In genomic region chr14:36057452-36058142, GRCh38 we compare ENCODE assay signal across 1 cellular context.
A peak's percentile ranks its signal among the peaks of the same experiment; 100 is the strongest.
TF ChIP-seq lines count a peak whose summit lies in the region.

No MANE protein-coding gene starts in this region.

TF ChIP-seq in HEK293, 187 proteins besides CTCF, POLR2A, EP300 and RAD21 (continued from another document and continues in another):
- TF ChIP-seq, protein P1, sequence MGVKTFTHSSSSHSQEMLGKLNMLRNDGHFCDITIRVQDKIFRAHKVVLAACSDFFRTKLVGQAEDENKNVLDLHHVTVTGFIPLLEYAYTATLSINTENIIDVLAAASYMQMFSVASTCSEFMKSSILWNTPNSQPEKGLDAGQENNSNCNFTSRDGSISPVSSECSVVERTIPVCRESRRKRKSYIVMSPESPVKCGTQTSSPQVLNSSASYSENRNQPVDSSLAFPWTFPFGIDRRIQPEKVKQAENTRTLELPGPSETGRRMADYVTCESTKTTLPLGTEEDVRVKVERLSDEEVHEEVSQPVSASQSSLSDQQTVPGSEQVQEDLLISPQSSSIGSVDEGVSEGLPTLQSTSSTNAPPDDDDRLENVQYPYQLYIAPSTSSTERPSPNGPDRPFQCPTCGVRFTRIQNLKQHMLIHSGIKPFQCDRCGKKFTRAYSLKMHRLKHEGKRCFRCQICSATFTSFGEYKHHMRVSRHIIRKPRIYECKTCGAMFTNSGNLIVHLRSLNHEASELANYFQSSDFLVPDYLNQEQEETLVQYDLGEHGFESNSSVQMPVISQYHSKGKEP (tag by site-specific recombination; IDR thresholded peaks at IDR 0.05) = peak; percentile 44; the same call in 1 of the 2 replicates
- peak; percentile 81 for TF ChIP-seq ZNF24 (tag by site-specific recombination; IDR thresholded peaks at IDR 0.05)
- TF ChIP-seq SP3 (tag by site-specific recombination; IDR thresholded peaks at IDR 0.05) = no peak
- TF ChIP-seq ZNF311 (tag by site-specific recombination; IDR thresholded peaks at IDR 0.05; ENCODE audit: borderline replicate concordance) = no peak
- TF ChIP-seq, protein P2, sequence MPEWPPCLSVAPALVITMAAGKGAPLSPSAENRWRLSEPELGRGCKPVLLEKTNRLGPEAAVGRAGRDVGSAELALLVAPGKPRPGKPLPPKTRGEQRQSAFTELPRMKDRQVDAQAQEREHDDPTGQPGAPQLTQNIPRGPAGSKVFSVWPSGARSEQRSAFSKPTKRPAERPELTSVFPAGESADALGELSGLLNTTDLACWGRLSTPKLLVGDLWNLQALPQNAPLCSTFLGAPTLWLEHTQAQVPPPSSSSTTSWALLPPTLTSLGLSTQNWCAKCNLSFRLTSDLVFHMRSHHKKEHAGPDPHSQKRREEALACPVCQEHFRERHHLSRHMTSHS (tag by site-specific recombination; IDR thresholded peaks at IDR 0.05) = no peak
- TF ChIP-seq, protein P3, sequence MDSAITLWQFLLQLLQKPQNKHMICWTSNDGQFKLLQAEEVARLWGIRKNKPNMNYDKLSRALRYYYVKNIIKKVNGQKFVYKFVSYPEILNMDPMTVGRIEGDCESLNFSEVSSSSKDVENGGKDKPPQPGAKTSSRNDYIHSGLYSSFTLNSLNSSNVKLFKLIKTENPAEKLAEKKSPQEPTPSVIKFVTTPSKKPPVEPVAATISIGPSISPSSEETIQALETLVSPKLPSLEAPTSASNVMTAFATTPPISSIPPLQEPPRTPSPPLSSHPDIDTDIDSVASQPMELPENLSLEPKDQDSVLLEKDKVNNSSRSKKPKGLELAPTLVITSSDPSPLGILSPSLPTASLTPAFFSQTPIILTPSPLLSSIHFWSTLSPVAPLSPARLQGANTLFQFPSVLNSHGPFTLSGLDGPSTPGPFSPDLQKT (IDR thresholded peaks at IDR 0.05; ENCODE audit: borderline replicate concordance, low read depth, low read length) = no peak
- peak; percentile 45; the same call in 1 of the 2 replicates for TF ChIP-seq KLF8 (tag by site-specific recombination; IDR thresholded peaks at IDR 0.05)
- no peak for TF ChIP-seq ZNF558 (tag by site-specific recombination; IDR thresholded peaks at IDR 0.05)
- no peak for TF ChIP-seq ZNF354C (tag by site-specific recombination; IDR thresholded peaks at IDR 0.05; ENCODE audit: borderline replicate concordance, low read depth)
- no peak for TF ChIP-seq ZNF621 (tag by site-specific recombination; IDR thresholded peaks at IDR 0.05)
- TF ChIP-seq ZNF416 (tag by site-specific recombination; IDR thresholded peaks at IDR 0.05) = no peak
- no peak for TF ChIP-seq ZNF664 (tag by site-specific recombination; IDR thresholded peaks at IDR 0.05)
- no peak for TF ChIP-seq ZNF391 (tag by site-specific recombination; IDR thresholded peaks at IDR 0.05; ENCODE audit: borderline replicate concordance, low read depth)
- TF ChIP-seq ZSCAN16 (tag by site-specific recombination; IDR thresholded peaks at IDR 0.05) = no peak
- TF ChIP-seq ZNF394 (tag by site-specific recombination; IDR thresholded peaks at IDR 0.05; ENCODE audit: borderline replicate concordance) = no peak
- TF ChIP-seq ZFP41 (tag by site-specific recombination; IDR thresholded peaks at IDR 0.05; ENCODE audit: borderline replicate concordance) = no peak
- peak; percentile 50 for TF ChIP-seq ZEB2 (tag by site-specific recombination; IDR thresholded peaks at IDR 0.05)
- no peak for TF ChIP-seq ZNF10 (tag by site-specific recombination; IDR thresholded peaks at IDR 0.05)
- peak; percentile 46 for TF ChIP-seq FEZF1 (tag by site-specific recombination; IDR thresholded peaks at IDR 0.05)
- TF ChIP-seq ZBTB26 (tag by site-specific recombination; optimal IDR thresholded peaks at IDR 0.05) = no peak
- 0 out of 2 replicates have a peak, but pooled peaks have one; percentile 26 for TF ChIP-seq ZBTB8A (tag by site-specific recombination; IDR thresholded peaks at IDR 0.05)
- no peak for TF ChIP-seq ZNF670 (tag by site-specific recombination; IDR thresholded peaks at IDR 0.05; ENCODE audit: low read depth)
- no peak for TF ChIP-seq ZNF37A (tag by site-specific recombination; IDR thresholded peaks at IDR 0.05)
- no peak for TF ChIP-seq REPIN1 (tag by site-specific recombination; IDR thresholded peaks at IDR 0.05; ENCODE audit: low read depth)
- no peak for TF ChIP-seq ZNF2 (tag by site-specific recombination; IDR thresholded peaks at IDR 0.05)
- no peak for TF ChIP-seq ZNF48 (tag by site-specific recombination; IDR thresholded peaks at IDR 0.05)
- no peak for TF ChIP-seq TCF7L2 (IDR thresholded peaks at IDR 0.05; ENCODE audit: borderline replicate concordance, low read depth, low read length)
- no peak for TF ChIP-seq ZNF423 (tag by site-specific recombination; IDR thresholded peaks at IDR 0.05)
- no peak for TF ChIP-seq ZNF747 (tag by site-specific recombination; IDR thresholded peaks at IDR 0.05)
- TF ChIP-seq ZNF302 (tag by site-specific recombination; IDR thresholded peaks at IDR 0.05; ENCODE audit: low read depth) = no peak
- no peak for TF ChIP-seq ZNF544 (tag by site-specific recombination; IDR thresholded peaks at IDR 0.05)
- peak; percentile 60 for TF ChIP-seq ZBTB17 (tag by site-specific recombination; IDR thresholded peaks at IDR 0.05)
- no peak for TF ChIP-seq ZNF132 (tag by site-specific recombination; IDR thresholded peaks at IDR 0.05; ENCODE audit: borderline replicate concordance)
- TF ChIP-seq ZNF146 (tag by site-specific recombination; IDR thresholded peaks at IDR 0.05) = no peak
- 0 out of 2 replicates have a peak, but pooled peaks have one; percentile 19 for TF ChIP-seq ZNF366 (tag by site-specific recombination; conservative IDR thresholded peaks at IDR 0.05)
- peak; percentile 55; the same call in 1 of the 2 replicates for TF ChIP-seq ZIC2 (tag by site-specific recombination; IDR thresholded peaks at IDR 0.05)
- no peak for TF ChIP-seq ZNF362 (tag by site-specific recombination; IDR thresholded peaks at IDR 0.05)
- TF ChIP-seq ZBTB48 (tag by site-specific recombination; IDR thresholded peaks at IDR 0.05) = no peak
- 0 out of 2 replicates have a peak, but pooled peaks have one; percentile 48 for TF ChIP-seq IKZF3 (tag by site-specific recombination; IDR thresholded peaks at IDR 0.05)
- TF ChIP-seq HOXA7 (CRISPR knock-in tag; IDR thresholded peaks at IDR 0.05; ENCODE audit: borderline replicate concordance) = no peak
- no peak for TF ChIP-seq ZNF274 (IDR thresholded peaks at IDR 0.05; ENCODE audit: low read length)
- no peak for TF ChIP-seq ZNF274 (tag by site-specific recombination; IDR thresholded peaks at IDR 0.05; ENCODE audit: borderline replicate concordance)
- no peak for TF ChIP-seq ZNF112 (tag by site-specific recombination; IDR thresholded peaks at IDR 0.05)
- TF ChIP-seq ZNF19 (tag by site-specific recombination; IDR thresholded peaks at IDR 0.05; ENCODE audit: low read depth) = no peak
- TF ChIP-seq, protein P4, sequence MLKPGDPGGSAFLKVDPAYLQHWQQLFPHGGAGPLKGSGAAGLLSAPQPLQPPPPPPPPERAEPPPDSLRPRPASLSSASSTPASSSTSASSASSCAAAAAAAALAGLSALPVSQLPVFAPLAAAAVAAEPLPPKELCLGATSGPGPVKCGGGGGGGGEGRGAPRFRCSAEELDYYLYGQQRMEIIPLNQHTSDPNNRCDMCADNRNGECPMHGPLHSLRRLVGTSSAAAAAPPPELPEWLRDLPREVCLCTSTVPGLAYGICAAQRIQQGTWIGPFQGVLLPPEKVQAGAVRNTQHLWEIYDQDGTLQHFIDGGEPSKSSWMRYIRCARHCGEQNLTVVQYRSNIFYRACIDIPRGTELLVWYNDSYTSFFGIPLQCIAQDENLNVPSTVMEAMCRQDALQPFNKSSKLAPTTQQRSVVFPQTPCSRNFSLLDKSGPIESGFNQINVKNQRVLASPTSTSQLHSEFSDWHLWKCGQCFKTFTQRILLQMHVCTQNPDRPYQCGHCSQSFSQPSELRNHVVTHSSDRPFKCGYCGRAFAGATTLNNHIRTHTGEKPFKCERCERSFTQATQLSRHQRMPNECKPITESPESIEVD (tag by site-specific recombination; IDR thresholded peaks at IDR 0.05) = peak; percentile 93
- TF ChIP-seq ZNF626 (tag by site-specific recombination; IDR thresholded peaks at IDR 0.05) = no peak
- TF ChIP-seq, protein P5, sequence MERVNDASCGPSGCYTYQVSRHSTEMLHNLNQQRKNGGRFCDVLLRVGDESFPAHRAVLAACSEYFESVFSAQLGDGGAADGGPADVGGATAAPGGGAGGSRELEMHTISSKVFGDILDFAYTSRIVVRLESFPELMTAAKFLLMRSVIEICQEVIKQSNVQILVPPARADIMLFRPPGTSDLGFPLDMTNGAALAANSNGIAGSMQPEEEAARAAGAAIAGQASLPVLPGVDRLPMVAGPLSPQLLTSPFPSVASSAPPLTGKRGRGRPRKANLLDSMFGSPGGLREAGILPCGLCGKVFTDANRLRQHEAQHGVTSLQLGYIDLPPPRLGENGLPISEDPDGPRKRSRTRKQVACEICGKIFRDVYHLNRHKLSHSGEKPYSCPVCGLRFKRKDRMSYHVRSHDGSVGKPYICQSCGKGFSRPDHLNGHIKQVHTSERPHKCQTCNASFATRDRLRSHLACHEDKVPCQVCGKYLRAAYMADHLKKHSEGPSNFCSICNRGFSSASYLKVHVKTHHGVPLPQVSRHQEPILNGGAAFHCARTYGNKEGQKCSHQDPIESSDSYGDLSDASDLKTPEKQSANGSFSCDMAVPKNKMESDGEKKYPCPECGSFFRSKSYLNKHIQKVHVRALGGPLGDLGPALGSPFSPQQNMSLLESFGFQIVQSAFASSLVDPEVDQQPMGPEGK (tag by site-specific recombination; IDR thresholded peaks at IDR 0.05) = no peak
- TF ChIP-seq ZNF324 (tag by site-specific recombination; IDR thresholded peaks at IDR 0.05) = no peak; the same call in 1 of the 2 replicates
- 0 out of 2 replicates have a peak, but pooled peaks have one; percentile 30 for TF ChIP-seq GFI1B (tag by site-specific recombination; IDR thresholded peaks at IDR 0.05)
- no peak for TF ChIP-seq ZNF211 (tag by site-specific recombination; IDR thresholded peaks at IDR 0.05; ENCODE audit: low read depth)
- TF ChIP-seq ZNF155 (tag by site-specific recombination; IDR thresholded peaks at IDR 0.05) = no peak
- 0 out of 2 replicates have a peak, but pooled peaks have one; percentile 34 for TF ChIP-seq ZNF561 (tag by site-specific recombination; IDR thresholded peaks at IDR 0.05; ENCODE audit: borderline replicate concordance)
- no peak for TF ChIP-seq ZSCAN30 (tag by site-specific recombination; IDR thresholded peaks at IDR 0.05)
- no peak for TF ChIP-seq HOXD13 (CRISPR knock-in tag; IDR thresholded peaks at IDR 0.05; ENCODE audit: borderline replicate concordance)
- TF ChIP-seq ZXDB (tag by site-specific recombination; IDR thresholded peaks at IDR 0.05) = 0 out of 2 replicates have a peak, but pooled peaks have one; percentile 30
- no peak for TF ChIP-seq BCL11B (tag by site-specific recombination; IDR thresholded peaks at IDR 0.05; ENCODE audit: low read depth)
- TF ChIP-seq, protein P6, sequence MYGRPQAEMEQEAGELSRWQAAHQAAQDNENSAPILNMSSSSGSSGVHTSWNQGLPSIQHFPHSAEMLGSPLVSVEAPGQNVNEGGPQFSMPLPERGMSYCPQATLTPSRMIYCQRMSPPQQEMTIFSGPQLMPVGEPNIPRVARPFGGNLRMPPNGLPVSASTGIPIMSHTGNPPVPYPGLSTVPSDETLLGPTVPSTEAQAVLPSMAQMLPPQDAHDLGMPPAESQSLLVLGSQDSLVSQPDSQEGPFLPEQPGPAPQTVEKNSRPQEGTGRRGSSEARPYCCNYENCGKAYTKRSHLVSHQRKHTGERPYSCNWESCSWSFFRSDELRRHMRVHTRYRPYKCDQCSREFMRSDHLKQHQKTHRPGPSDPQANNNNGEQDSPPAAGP (tag by site-specific recombination; IDR thresholded peaks at IDR 0.05) = no peak
- no peak for TF ChIP-seq KLF16 (tag by site-specific recombination; IDR thresholded peaks at IDR 0.05)
- TF ChIP-seq ZNF529 (tag by site-specific recombination; IDR thresholded peaks at IDR 0.05; ENCODE audit: insufficient replicate concordance) = no peak
- no peak for TF ChIP-seq GLI4 (tag by site-specific recombination; IDR thresholded peaks at IDR 0.05)
- TF ChIP-seq ZNF214 (tag by site-specific recombination; IDR thresholded peaks at IDR 0.05; ENCODE audit: borderline replicate concordance) = no peak
- TF ChIP-seq, protein P7, sequence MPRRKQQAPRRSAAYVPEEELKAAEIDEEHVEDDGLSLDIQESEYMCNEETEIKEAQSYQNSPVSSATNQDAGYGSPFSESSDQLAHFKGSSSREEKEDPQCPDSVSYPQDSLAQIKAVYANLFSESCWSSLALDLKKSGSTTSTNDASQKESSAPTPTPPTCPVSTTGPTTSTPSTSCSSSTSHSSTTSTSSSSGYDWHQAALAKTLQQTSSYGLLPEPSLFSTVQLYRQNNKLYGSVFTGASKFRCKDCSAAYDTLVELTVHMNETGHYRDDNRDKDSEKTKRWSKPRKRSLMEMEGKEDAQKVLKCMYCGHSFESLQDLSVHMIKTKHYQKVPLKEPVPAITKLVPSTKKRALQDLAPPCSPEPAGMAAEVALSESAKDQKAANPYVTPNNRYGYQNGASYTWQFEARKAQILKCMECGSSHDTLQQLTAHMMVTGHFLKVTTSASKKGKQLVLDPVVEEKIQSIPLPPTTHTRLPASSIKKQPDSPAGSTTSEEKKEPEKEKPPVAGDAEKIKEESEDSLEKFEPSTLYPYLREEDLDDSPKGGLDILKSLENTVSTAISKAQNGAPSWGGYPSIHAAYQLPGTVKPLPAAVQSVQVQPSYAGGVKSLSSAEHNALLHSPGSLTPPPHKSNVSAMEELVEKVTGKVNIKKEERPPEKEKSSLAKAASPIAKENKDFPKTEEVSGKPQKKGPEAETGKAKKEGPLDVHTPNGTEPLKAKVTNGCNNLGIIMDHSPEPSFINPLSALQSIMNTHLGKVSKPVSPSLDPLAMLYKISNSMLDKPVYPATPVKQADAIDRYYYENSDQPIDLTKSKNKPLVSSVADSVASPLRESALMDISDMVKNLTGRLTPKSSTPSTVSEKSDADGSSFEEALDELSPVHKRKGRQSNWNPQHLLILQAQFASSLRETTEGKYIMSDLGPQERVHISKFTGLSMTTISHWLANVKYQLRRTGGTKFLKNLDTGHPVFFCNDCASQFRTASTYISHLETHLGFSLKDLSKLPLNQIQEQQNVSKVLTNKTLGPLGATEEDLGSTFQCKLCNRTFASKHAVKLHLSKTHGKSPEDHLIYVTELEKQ (tag by site-specific recombination; IDR thresholded peaks at IDR 0.05; ENCODE audit: borderline replicate concordance) = peak; percentile 74; the same call in 1 of the 2 replicates
